ENCODE assay signal across 15 cellular contexts in the genomic region with DNA sequence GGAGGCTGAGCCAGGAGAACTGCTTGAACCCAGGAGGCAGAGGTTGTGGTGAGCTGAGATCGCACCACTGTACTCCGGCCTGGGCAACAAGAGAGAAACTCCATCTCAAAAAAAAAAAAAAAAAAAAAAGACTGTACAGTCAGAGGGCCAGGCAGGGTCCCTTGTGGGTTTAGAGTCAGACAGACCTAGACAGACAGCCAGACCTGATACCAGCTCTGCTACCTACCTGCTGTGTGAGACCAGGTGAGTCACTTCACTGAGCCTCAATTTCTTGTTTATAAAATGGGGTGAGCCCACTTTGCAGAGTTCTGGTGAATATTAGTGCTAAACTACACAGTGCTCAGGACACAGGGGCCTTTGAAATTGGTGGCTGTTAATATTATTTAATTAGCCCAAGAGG. TPM values are rescaled to one million over a fixed set of nuclear protein-coding genes. Genes with fewer than 3 reads are reported as not detected.
DNase-seq lines count a peak whose midpoint lies in the region; ATAC-seq lines count a peak whose summit lies in the region.
"Had no signal": no experiment of that assay in that cellular context is flagged by ENCODE, and none has a peak within 500 bp of the region (broad histone marks: within the 10 kb centered on the region; RNA-seq: fewer than 3 reads in every experiment).

No MANE protein-coding gene starts in this region.

- peaks cover 56 to 94% (median 72%) of the 10 kb centered on the region in 4 donors for H3K4me1 Mint-ChIP-seq in CD4-positive, alpha-beta memory T cell
- peaks cover 65 to 72% of the 10 kb centered on the region in 2 donors for H3K4me1 Mint-ChIP-seq in immature natural killer cell

- peaks cover 26% of the 10 kb centered on the region for H3K36me3 ChIP-seq in CD4-positive, alpha-beta memory T cell (ENCODE audit: insufficient read depth, low read length)

- H3K27ac Mint-ChIP-seq in CD4-positive, alpha-beta memory T cell: peak overlapping the region; percentile 91 to 96 (median 94)
- peak overlapping the region; percentile 87 to 99 (median 96) for H3K27ac Mint-ChIP-seq in immature natural killer cell

- peak overlapping the region; percentile 57 for H3K27ac ChIP-seq in CD4-positive, alpha-beta memory T cell (ENCODE audit: low read depth, low read length)
- H3K27ac ChIP-seq: 22Rv1 had no signal

- no peaks in the 10 kb centered on the region for H3K27me3 Mint-ChIP-seq in CD4-positive, alpha-beta memory T cell
- peaks cover 6 to 7% (median 7%) of the 10 kb centered on the region in 3 donors for H3K27me3 Mint-ChIP-seq in immature natural killer cell (ENCODE audit: low read depth in 3 of 3)

- H3K27me3 ChIP-seq in CD4-positive, alpha-beta memory T cell (ENCODE audit: insufficient read depth, low read length): no peaks in the 10 kb centered on the region

- no peaks in the 10 kb centered on the region for H3K9me3 ChIP-seq in CD4-positive, alpha-beta memory T cell (ENCODE audit: control insufficient read depth in 1 of 2, low read length in 2 of 2)
- H3K9me3 ChIP-seq: SK-N-SH had no signal

- H3K9me3 Mint-ChIP-seq in CD4-positive, alpha-beta memory T cell: no peaks in the 10 kb centered on the region
- H3K9me3 Mint-ChIP-seq in immature natural killer cell: no peaks in the 10 kb centered on the region

- DNase-seq in DMS53 (lab: John Stamatoyannopoulos, UW) (peak; percentile 60), DMS53 treated with DMSO at 0.1 percent for 48 hours (lab: John Stamatoyannopoulos, UW; ENCODE audit: unreplicated experiment) (no peak), immature natural killer cell (no peak), dermis blood vessel endothelial cell (no peak)
- peak in 1 of 5 donors; percentile 68 for DNase-seq in CD4-positive, alpha-beta memory T cell
- peak; percentile 30 for DNase-seq in activated CD4-positive, CD25-positive, alpha-beta regulatory T cell treated with anti-CD3 and anti-CD28 coated beads, Interleukin-2, amount 50 U/mL, for 72 hours
- DNase-seq: amniotic stem cell, Calu3, NCI-H446 treated with DMSO at 0.1 percent for 48 hours, SK-N-SH had no signal

- peak overlapping the region in 5 of 8 donors; percentile 64 to 79 (median 73) for H3K4me3 Mint-ChIP-seq in CD4-positive, alpha-beta memory T cell
- H3K4me3 Mint-ChIP-seq in immature natural killer cell: peak overlapping the region in 1 of 5 donors; percentile 70

- peaks cover 95% of the 10 kb centered on the region for H3K4me1 ChIP-seq in CD4-positive, alpha-beta memory T cell (ENCODE audit: insufficient read depth, low read length)

- POLR2A ChIA-PET in CD4-positive, alpha-beta memory T cell (lab: Charles Lee; ENCODE audit: partially characterized antibody): interaction anchor here (1.1 to 18.2 kb wide), 7 partner anchors 11 to 178 kb away, joined by 3 to 412 read pairs (median 15); partner anchors contain the start of genes TBC1D2, TRIM14 and TRMO

- no peak for ATAC-seq in GM19328 (IDR thresholded peaks at IDR 0.05; ENCODE audit: unreplicated experiment)
- no peak for ATAC-seq in HG03196 (IDR thresholded peaks at IDR 0.05; ENCODE audit: unreplicated experiment)
- ATAC-seq: sciatic nerve had no signal

- H3K36me3 Mint-ChIP-seq in CD4-positive, alpha-beta memory T cell: peaks cover 47 to 59% of the 10 kb centered on the region in 2 donors
- H3K36me3 Mint-ChIP-seq in immature natural killer cell: peaks cover 16 to 26% (median 19%) of the 10 kb centered on the region in 3 donors

- intact Hi-C loops in CD4-positive, alpha-beta memory T cell (cut with micrococcal nuclease): no loop called here

- CTCF ChIA-PET in CD4-positive, alpha-beta memory T cell (lab: Charles Lee; ENCODE audit: partially characterized antibody): interaction anchor here (1.3 to 4.3 kb wide), 3 partner anchors 11 to 25 kb away, joined by 3 to 23 read pairs (median 18); no protein-coding TSS in a partner anchor

- H3K4me3 ChIP-seq in CD4-positive, alpha-beta memory T cell (ENCODE audit: low read length in 2 of 2): no peak overlapping the region
- H3K4me3 ChIP-seq: lung had no signal

RNA-seq across cellular contexts. Expression of gene TRIM14, which starts 19.7 kb away (rescaled TPM):
- 10 to 100 TPM; 86.1 to 86.2 TPM for total RNA-seq in CD4-positive, alpha-beta memory T cell
- polyA plus RNA-seq in CD4-positive, alpha-beta memory T cell: 10 to 100 TPM; 41.4 to 84.7 TPM
- 10 to 100 TPM; 34.8 to 95.0 (median 35.9) TPM for polyA plus RNA-seq in immature natural killer cell
- total RNA-seq in dermis blood vessel endothelial cell: 1.5 and 4.8 TPM in 2 replicates

RNA-seq across cellular contexts. Expression of gene NANS, which starts 42.8 kb away (rescaled TPM):
- total RNA-seq in CD4-positive, alpha-beta memory T cell: 10 to 100 TPM; 22.1 to 23.2 TPM
- polyA plus RNA-seq in CD4-positive, alpha-beta memory T cell: 10 to 100 TPM; 34.6 to 55.3 TPM
- polyA plus RNA-seq in immature natural killer cell: 10 to 100 TPM; 21.5 to 41.8 (median 34.1) TPM
- 106 and 139 TPM in 2 replicates for total RNA-seq in dermis blood vessel endothelial cell

Comparison
In these comparisons a context has a peak if more than half of its experiments do, and no peak if none do; other contexts are left out.
1. DNase-seq: peak in DMS53 (single experiment) and activated CD4-positive, CD25-positive, alpha-beta regulatory T cell treated with anti-CD3 and anti-CD28 coated beads, Interleukin-2, amount 50 U/mL, for 72 hours (single experiment); none in DMS53 treated with DMSO at 0.1 percent for 48 hours (single experiment), immature natural killer cell (0 of 3) and dermis blood vessel endothelial cell (single experiment).
2. RNA of gene TRIM14, which starts 19.7 kb away (total RNA-seq): 86.1 to 86.2 TPM in CD4-positive, alpha-beta memory T cell; 1.5 to 4.8 TPM in dermis blood vessel endothelial cell; every median in the first group is over 10 times any median in the second.